Comparison of ENCODE assay signal across 9 cellular contexts in the genomic region with DNA sequence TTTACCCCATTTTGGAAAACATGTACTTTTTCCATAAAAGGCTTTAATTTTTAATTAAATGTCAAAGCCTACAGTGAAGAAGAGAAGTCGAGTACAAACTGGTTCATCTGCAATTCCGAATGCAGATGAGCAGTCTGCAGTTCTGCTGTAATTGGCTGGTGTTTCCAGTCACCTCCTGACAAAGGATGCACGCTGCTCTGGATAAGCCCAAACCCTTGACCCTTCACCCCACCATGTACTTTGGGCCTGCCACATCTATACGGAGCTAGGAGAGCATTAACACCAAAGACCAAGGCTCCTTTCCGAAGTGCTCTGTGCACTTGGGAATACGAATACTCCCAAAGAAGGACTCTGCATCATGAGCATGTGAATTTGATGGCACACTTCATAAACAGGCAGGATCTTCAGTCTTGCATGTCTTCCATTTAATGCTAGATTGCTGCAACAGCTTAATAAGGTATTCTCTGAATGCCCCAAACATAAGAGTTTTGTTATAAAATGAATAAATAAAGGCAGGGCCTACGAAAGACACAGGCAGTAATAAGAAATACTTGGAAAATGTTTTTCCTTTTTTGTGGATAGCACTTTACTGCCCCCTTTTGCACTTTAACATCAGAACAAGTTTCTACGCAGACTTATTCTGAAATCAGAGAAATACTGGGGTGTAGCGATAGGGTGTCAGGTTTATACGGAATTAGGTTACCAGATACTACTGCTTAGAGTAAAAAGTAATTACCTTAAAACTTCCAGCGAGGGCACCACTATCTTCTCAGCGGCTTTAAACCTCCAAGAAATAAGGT. TPM values are rescaled to one million over a fixed set of nuclear protein-coding genes. Genes with fewer than 3 reads are reported as not detected.
A peak's percentile ranks its signal among the peaks of the same experiment; 100 is the strongest.
DNase-seq lines count a peak whose midpoint lies in the region; ATAC-seq and TF ChIP-seq lines count a peak whose summit lies in the region.
"Had no signal": no experiment of that assay in that cellular context is flagged by ENCODE, and none has a peak within 500 bp of the region (broad histone marks: within the 10 kb centered on the region; RNA-seq: fewer than 3 reads in every experiment).

No MANE protein-coding gene starts in this region.

- no peak overlapping the region for H3K4me3 Mint-ChIP-seq in activated T-cell treated with anti-CD3 and anti-CD28 coated beads, Interleukin-2, amount 50 U/mL, for 72 hours
- H3K4me3 Mint-ChIP-seq: activated naive CD4-positive, alpha-beta T cell treated with anti-CD3 and anti-CD28 coated beads for 36 hours had no signal

- TF ChIP-seq CTCF in brain microvascular endothelial cell (IDR thresholded peaks at IDR 0.05; ENCODE audit: low read depth, low read length, missing control alignments) (peak; percentile 44), liver (IDR thresholded peaks at IDR 0.05; ENCODE audit: low read depth, low read length, missing input control) (peak; percentile 12), vagina (IDR thresholded peaks at IDR 0.05) (no peak)

- H3K27ac ChIP-seq in brain microvascular endothelial cell (no peak overlapping the region), liver (ENCODE audit: low read depth in 1 of 2, low read length in 2 of 2) (no peak overlapping the region), vagina (no peak overlapping the region)

- peak; percentile 6 for DNase-seq in AG08396 (ENCODE audit: low spot score)
- DNase-seq in HCEC 1CT: peak; percentile 14
- DNase-seq in brain microvascular endothelial cell: no peak
- DNase-seq in activated T-cell treated with anti-CD3 and anti-CD28 coated beads, Interleukin-2, amount 50 U/mL, for 72 hours: no peak
- no peak for DNase-seq in DMS153 treated with DMSO at 0.1 percent for 48 hours (lab: John Stamatoyannopoulos, UW; ENCODE audit: unreplicated experiment)
- no peak for DNase-seq in vagina (ENCODE audit: extremely low spot score in 2 of 2)
- no peak for DNase-seq in NCI-H82 (lab: John Stamatoyannopoulos, UW)
- DNase-seq: activated naive CD4-positive, alpha-beta T cell treated with anti-CD3 and anti-CD28 coated beads for 36 hours had no signal

- H3K27me3 ChIP-seq in brain microvascular endothelial cell (replicated peaks): no peaks in the 10 kb centered on the region
- H3K27me3 ChIP-seq in liver (ENCODE audit: control insufficient read depth in 4 of 4, insufficient read depth in 4 of 4, low read length in 3 of 4): peaks cover 0 to 15% (median 0%) of the 10 kb centered on the region in 4 donors
- H3K27me3 ChIP-seq in vagina: no peaks in the 10 kb centered on the region

- H3K9me3 ChIP-seq in liver (ENCODE audit: control insufficient read depth in 4 of 4, low read length in 3 of 4) (no peaks in the 10 kb centered on the region), vagina (no peaks in the 10 kb centered on the region)

- no peaks in the 10 kb centered on the region for H3K9me3 Mint-ChIP-seq in activated T-cell treated with anti-CD3 and anti-CD28 coated beads, Interleukin-2, amount 50 U/mL, for 72 hours
- H3K9me3 Mint-ChIP-seq: activated naive CD4-positive, alpha-beta T cell treated with anti-CD3 and anti-CD28 coated beads for 36 hours had no signal

- H3K9ac ChIP-seq in liver (ENCODE audit: low read depth in 1 of 2, low read length in 2 of 2): no peak overlapping the region

- H3K4me1 ChIP-seq in liver (ENCODE audit: control insufficient read depth in 4 of 4, insufficient read depth in 4 of 4, low read length in 3 of 4): no peaks in the 10 kb centered on the region
- H3K4me1 ChIP-seq in vagina: peaks cover 54% of the 10 kb centered on the region

- no peaks in the 10 kb centered on the region for H3K4me1 Mint-ChIP-seq in activated T-cell treated with anti-CD3 and anti-CD28 coated beads, Interleukin-2, amount 50 U/mL, for 72 hours (ENCODE audit: low read depth)

- H3K36me3 ChIP-seq in brain microvascular endothelial cell (replicated peaks) (no peaks in the 10 kb centered on the region), liver (ENCODE audit: control insufficient read depth in 4 of 4, insufficient read depth in 3 of 4, low read depth in 1 of 4, low read length in 3 of 4) (no peaks in the 10 kb centered on the region), vagina (no peaks in the 10 kb centered on the region)

- in situ Hi-C loops in brain microvascular endothelial cell (cut with HindIII; ENCODE audit: low pct_ligation_motif_present, low sequenced_read_pairs): no loop called here

- TF ChIP-seq RAD21 in liver (IDR thresholded peaks at IDR 0.05): peak; percentile 9 to 23

- H3K36me3 Mint-ChIP-seq in activated T-cell treated with anti-CD3 and anti-CD28 coated beads, Interleukin-2, amount 50 U/mL, for 72 hours (ENCODE audit: insufficient read depth in 2 of 2): no peaks in the 10 kb centered on the region

- H3K27ac Mint-ChIP-seq in activated T-cell treated with anti-CD3 and anti-CD28 coated beads, Interleukin-2, amount 50 U/mL, for 72 hours: no peak overlapping the region
- H3K27ac Mint-ChIP-seq: activated naive CD4-positive, alpha-beta T cell treated with anti-CD3 and anti-CD28 coated beads for 36 hours had no signal

- H3K4me3 ChIP-seq in brain microvascular endothelial cell (ENCODE audit: low read depth, low read length) (no peak overlapping the region), liver (ENCODE audit: low read depth in 1 of 3, low read length in 3 of 3) (no peak overlapping the region), vagina (no peak overlapping the region)

- WGBS in liver: 63% methylated on average over 12 of the region's 12 CpGs

- no peak for TF ChIP-seq POLR2A in vagina (IDR thresholded peaks at IDR 0.05)

- intact Hi-C loops in vagina (cut with DNase I): no loop called here

- H3K27me3 Mint-ChIP-seq in activated T-cell treated with anti-CD3 and anti-CD28 coated beads, Interleukin-2, amount 50 U/mL, for 72 hours (ENCODE audit: low read depth): peaks cover 33% of the 10 kb centered on the region

- ATAC-seq in activated T-cell treated with anti-CD3 and anti-CD28 coated beads, Interleukin-2, amount 50 U/mL, for 72 hours (replicated peaks in 1 of 2): no peak

TF ChIP-seq in liver, 16 proteins besides CTCF, POLR2A, EP300 and RAD21:
- TF ChIP-seq, protein P1, sequence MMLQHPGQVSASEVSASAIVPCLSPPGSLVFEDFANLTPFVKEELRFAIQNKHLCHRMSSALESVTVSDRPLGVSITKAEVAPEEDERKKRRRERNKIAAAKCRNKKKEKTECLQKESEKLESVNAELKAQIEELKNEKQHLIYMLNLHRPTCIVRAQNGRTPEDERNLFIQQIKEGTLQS (IDR thresholded peaks at IDR 0.05): no peak
- TF ChIP-seq HNF4G (IDR thresholded peaks at IDR 0.05) (no peak), NR2F2 (IDR thresholded peaks at IDR 0.05) (no peak), SP1 (IDR thresholded peaks at IDR 0.05) (no peak), GABPA (IDR thresholded peaks at IDR 0.05 in 1 of 2, conservative IDR thresholded peaks at IDR 0.05 in 1 of 2) (no peak), FOXA1 (IDR thresholded peaks at IDR 0.05) (no peak), YY1 (IDR thresholded peaks at IDR 0.05) (no peak), EGR1 (IDR thresholded peaks at IDR 0.05; ENCODE audit: low read depth in 2 of 2) (no peak), FOXA2 (IDR thresholded peaks at IDR 0.05) (no peak), RXRA (IDR thresholded peaks at IDR 0.05) (no peak)
- TF ChIP-seq, protein P2, sequence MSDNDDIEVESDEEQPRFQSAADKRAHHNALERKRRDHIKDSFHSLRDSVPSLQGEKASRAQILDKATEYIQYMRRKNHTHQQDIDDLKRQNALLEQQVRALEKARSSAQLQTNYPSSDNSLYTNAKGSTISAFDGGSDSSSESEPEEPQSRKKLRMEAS (IDR thresholded peaks at IDR 0.05): no peak
- TF ChIP-seq, protein P3, sequence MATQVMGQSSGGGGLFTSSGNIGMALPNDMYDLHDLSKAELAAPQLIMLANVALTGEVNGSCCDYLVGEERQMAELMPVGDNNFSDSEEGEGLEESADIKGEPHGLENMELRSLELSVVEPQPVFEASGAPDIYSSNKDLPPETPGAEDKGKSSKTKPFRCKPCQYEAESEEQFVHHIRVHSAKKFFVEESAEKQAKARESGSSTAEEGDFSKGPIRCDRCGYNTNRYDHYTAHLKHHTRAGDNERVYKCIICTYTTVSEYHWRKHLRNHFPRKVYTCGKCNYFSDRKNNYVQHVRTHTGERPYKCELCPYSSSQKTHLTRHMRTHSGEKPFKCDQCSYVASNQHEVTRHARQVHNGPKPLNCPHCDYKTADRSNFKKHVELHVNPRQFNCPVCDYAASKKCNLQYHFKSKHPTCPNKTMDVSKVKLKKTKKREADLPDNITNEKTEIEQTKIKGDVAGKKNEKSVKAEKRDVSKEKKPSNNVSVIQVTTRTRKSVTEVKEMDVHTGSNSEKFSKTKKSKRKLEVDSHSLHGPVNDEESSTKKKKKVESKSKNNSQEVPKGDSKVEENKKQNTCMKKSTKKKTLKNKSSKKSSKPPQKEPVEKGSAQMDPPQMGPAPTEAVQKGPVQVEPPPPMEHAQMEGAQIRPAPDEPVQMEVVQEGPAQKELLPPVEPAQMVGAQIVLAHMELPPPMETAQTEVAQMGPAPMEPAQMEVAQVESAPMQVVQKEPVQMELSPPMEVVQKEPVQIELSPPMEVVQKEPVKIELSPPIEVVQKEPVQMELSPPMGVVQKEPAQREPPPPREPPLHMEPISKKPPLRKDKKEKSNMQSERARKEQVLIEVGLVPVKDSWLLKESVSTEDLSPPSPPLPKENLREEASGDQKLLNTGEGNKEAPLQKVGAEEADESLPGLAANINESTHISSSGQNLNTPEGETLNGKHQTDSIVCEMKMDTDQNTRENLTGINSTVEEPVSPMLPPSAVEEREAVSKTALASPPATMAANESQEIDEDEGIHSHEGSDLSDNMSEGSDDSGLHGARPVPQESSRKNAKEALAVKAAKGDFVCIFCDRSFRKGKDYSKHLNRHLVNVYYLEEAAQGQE (IDR thresholded peaks at IDR 0.05): no peak
TF ChIP-seq in liver: peak in this region for 0.

RNA-seq across cellular contexts. Expression of gene EFNB2, which starts 15.1 kb away (rescaled TPM):
- 1 to 10 TPM; 3.6 to 6.1 TPM for total RNA-seq in liver
- polyA plus RNA-seq in liver: 1 to 10 TPM; 2.6 to 3.3 TPM
- under 1 TPM; 0.23 to 0.24 TPM for total RNA-seq in activated T-cell treated with anti-CD3 and anti-CD28 coated beads, Interleukin-2, amount 50 U/mL, for 72 hours
- 17.9 TPM for total RNA-seq in vagina

RNA-seq across cellular contexts. Expression of gene ARGLU1, which starts 47.5 kb away (rescaled TPM):
- total RNA-seq in liver: 10 to 100 TPM; 21.4 to 38.8 TPM
- 10 to 100 TPM; 16.7 to 50.8 TPM for polyA plus RNA-seq in liver
- total RNA-seq in activated T-cell treated with anti-CD3 and anti-CD28 coated beads, Interleukin-2, amount 50 U/mL, for 72 hours: 10 to 100 TPM; 97.2 to 98.9 TPM
- 88.9 TPM for total RNA-seq in vagina

Comparison
In these comparisons a context has a peak if more than half of its experiments do, and no peak if none do; other contexts are left out.
1. DNase-seq: peak in AG08396 (single experiment) and HCEC 1CT (single experiment); none in brain microvascular endothelial cell (single experiment), activated T-cell treated with anti-CD3 and anti-CD28 coated beads, Interleukin-2, amount 50 U/mL, for 72 hours (0 of 2), DMS153 treated with DMSO at 0.1 percent for 48 hours (single experiment), vagina (0 of 2) and NCI-H82 (single experiment).
2. CTCF ChIP-seq: peak in brain microvascular endothelial cell (single experiment) and liver (single experiment); none in vagina (0 of 3).